Comparison of ENCODE assay signal across 9 cellular contexts in the genomic region with DNA sequence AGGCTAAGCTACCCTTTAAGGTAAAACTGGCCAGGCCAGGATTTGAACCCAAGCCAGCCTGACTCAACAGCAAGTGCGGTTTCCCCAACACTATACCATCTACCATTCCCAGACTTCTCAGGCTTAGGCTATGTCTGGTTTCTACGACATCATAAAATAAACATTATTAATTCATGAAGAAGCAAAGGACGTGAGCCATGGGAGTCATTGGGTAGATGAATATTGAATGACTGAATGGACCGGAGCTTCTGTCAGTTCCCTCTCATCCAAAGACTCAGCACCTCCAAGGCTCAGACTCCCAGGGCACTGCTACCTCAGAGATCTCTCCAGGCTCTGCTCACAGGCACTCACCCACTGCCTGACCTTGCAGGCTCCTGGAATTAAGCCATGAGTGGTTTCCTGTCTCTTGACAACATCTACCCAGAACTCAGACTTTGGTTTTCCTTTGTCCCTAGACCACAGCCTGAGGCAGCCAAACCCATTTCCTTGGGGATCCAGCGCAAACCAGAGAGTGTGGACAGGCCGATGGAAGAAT.
DNase-seq lines count a peak whose midpoint lies in the region; ATAC-seq, FAIRE-seq and TF ChIP-seq lines count a peak whose summit lies in the region.
"Had no signal": no experiment of that assay in that cellular context is flagged by ENCODE, and none has a peak within 500 bp of the region (broad histone marks: within the 10 kb centered on the region; RNA-seq: fewer than 3 reads in every experiment).

No MANE protein-coding gene starts in this region.

- TF ChIP-seq POLR2A in esophagus muscularis mucosa (IDR thresholded peaks at IDR 0.05; ENCODE audit: low read depth) (no peak), HepG2 (IDR thresholded peaks at IDR 0.05; ENCODE audit: insufficient read depth in 1 of 2, low read depth in 2 of 2, low read length in 2 of 2) (no peak)

- 75% methylated on average over 6 of the region's 6 CpGs for WGBS in esophagus muscularis mucosa
- 73 to 75% (median 74%) methylated on average over 6 of the region's 6 CpGs for WGBS in psoas muscle, 3 donors
- 61% methylated on average over 6 of the region's 6 CpGs for WGBS in HepG2 (ENCODE audit: low lambda C conversion rate)

- no peak overlapping the region for H3K9ac ChIP-seq in HepG2 (ENCODE audit: insufficient read depth, low read depth, low read length)

- no peaks in the 10 kb centered on the region for H3K36me3 Mint-ChIP-seq in CD4-positive, alpha-beta T cell (ENCODE audit: low read depth)
- H3K36me3 Mint-ChIP-seq: naive thymus-derived CD8-positive, alpha-beta T cell had no signal

- H3K36me3 ChIP-seq in esophagus muscularis mucosa, result no peaks in the 10 kb centered on the region
- H3K36me3 ChIP-seq in psoas muscle (ENCODE audit: insufficient read depth in 1 of 2, low read depth in 1 of 2), result no peaks in the 10 kb centered on the region
- no peaks in the 10 kb centered on the region for H3K36me3 ChIP-seq in HepG2 (replicated peaks in 1 of 2; ENCODE audit: control insufficient read depth in 1 of 2, insufficient read depth in 2 of 2, low read length in 2 of 2)

- intact Hi-C loops in esophagus muscularis mucosa (cut with DNase I), result loop anchor here (10.0 kb wide), 1 partner anchor 290 kb away; no protein-coding TSS in a partner anchor
- intact Hi-C loops in psoas muscle (cut with DNase I), result loop anchor here (5.0 kb wide), 4 partner anchors 248 to 493 kb away; no protein-coding TSS in a partner anchor
- intact Hi-C loops in HepG2 (cut with micrococcal nuclease; ENCODE audit: unreplicated experiment), result loop anchor here (10.0 kb wide), 1 partner anchor 300 kb away; no protein-coding TSS in a partner anchor
- intact Hi-C loops in CD4-positive, alpha-beta T cell (cut with DNase I, micrococcal nuclease), result no loop called here

- no peak overlapping the region for H3K27ac Mint-ChIP-seq in CD4-positive, alpha-beta T cell
- H3K27ac Mint-ChIP-seq: naive thymus-derived CD8-positive, alpha-beta T cell had no signal

- H3K4me1 Mint-ChIP-seq in CD4-positive, alpha-beta T cell (ENCODE audit: low read depth), result peaks cover 41% of the 10 kb centered on the region

- no peak for ATAC-seq in psoas muscle
- ATAC-seq in HepG2, result no peak
- ATAC-seq in CD4-positive, alpha-beta T cell (ENCODE audit: poor library complexity), result no peak
- ATAC-seq in HG02678 (IDR thresholded peaks at IDR 0.05; ENCODE audit: unreplicated experiment), result no peak

- no peaks in the 10 kb centered on the region for H4K20me1 ChIP-seq in HepG2 (ENCODE audit: insufficient read depth, low read length)

- H3K4me1 ChIP-seq in esophagus muscularis mucosa, result peaks cover 56 to 68% (median 64%) of the 10 kb centered on the region in 4 donors
- peaks cover 41% of the 10 kb centered on the region for H3K4me1 ChIP-seq in psoas muscle
- H3K4me1 ChIP-seq in HepG2 (ENCODE audit: insufficient read depth, low read length), result peaks cover 8% of the 10 kb centered on the region; the same call in 1 of the 2 replicates

- TF ChIP-seq CTCF in esophagus muscularis mucosa (IDR thresholded peaks at IDR 0.05), result no peak
- no peak for TF ChIP-seq CTCF in psoas muscle (IDR thresholded peaks at IDR 0.05)
- TF ChIP-seq CTCF in HepG2 (CRISPR knock-in tag; IDR thresholded peaks at IDR 0.05), result no peak
- no peak for TF ChIP-seq CTCF in CD4-positive, alpha-beta T cell (IDR thresholded peaks at IDR 0.05)

- peak; percentile 89 for DNase-seq in GM04503 (ENCODE audit: low read depth)
- peak; percentile 100 for DNase-seq in RPMI7951 (ENCODE audit: low read depth)
- no peak for DNase-seq in esophagus muscularis mucosa (ENCODE audit: extremely low spot score)
- DNase-seq in psoas muscle, result peak; percentile 31 to 52
- no peak for DNase-seq in HepG2 (ENCODE audit: low spot score)
- no peak for DNase-seq in CD4-positive, alpha-beta T cell
- DNase-seq: cortex of kidney; naive thymus-derived CD8-positive, alpha-beta T cell had no signal

- H3K4me3 Mint-ChIP-seq in CD4-positive, alpha-beta T cell, result no peak overlapping the region

- H3K27me3 Mint-ChIP-seq in CD4-positive, alpha-beta T cell, result peaks cover 58% of the 10 kb centered on the region

- no TSS peak for BruUV-seq in HepG2 (replicated peaks; lab: Mats Ljungman, UMichigan)

- H3K9me3 Mint-ChIP-seq in CD4-positive, alpha-beta T cell, result no peaks in the 10 kb centered on the region
- H3K9me3 Mint-ChIP-seq: naive thymus-derived CD8-positive, alpha-beta T cell had no signal

- H3K27ac ChIP-seq in esophagus muscularis mucosa (replicated peaks in 1 of 4) (peak overlapping the region in 3 of 4 donors; percentile 16 to 66 (median 40)), psoas muscle (peak overlapping the region; percentile 34), HepG2 (ENCODE audit: extremely low read length, insufficient read depth, low read length) (no peak overlapping the region)
- no peak overlapping the region for H3K27ac ChIP-seq in CD4-positive, alpha-beta T cell (ENCODE audit: low read depth, low read length)

- no peak overlapping the region for H3K4me2 ChIP-seq in HepG2 (ENCODE audit: low read depth, low read length)

- no peaks in the 10 kb centered on the region for H3K27me3 ChIP-seq in esophagus muscularis mucosa
- no peaks in the 10 kb centered on the region for H3K27me3 ChIP-seq in psoas muscle (ENCODE audit: insufficient read depth in 3 of 3, low read length in 2 of 3)
- H3K27me3 ChIP-seq in HepG2 (ENCODE audit: control insufficient read depth in 1 of 2, insufficient read depth in 2 of 2, low read length in 2 of 2), result peaks cover 4 to 24% of the 10 kb centered on the region in 2 experiments; a peak in 3 of 5 replicates
- H3K27me3 ChIP-seq in CD4-positive, alpha-beta T cell (ENCODE audit: control insufficient read depth, insufficient read depth, low read length), result peaks cover 5% of the 10 kb centered on the region

- no peak for FAIRE-seq in HepG2 (lab: Jason Lieb, UNC)

- no peak for TF ChIP-seq RAD21 in HepG2 (CRISPR knock-in tag; IDR thresholded peaks at IDR 0.05)

- H3K4me3 ChIP-seq in esophagus muscularis mucosa (no peak overlapping the region), psoas muscle (peak overlapping the region; percentile 43), HepG2 (replicated peaks in 1 of 3; ENCODE audit: insufficient read depth in 1 of 3, low read depth in 2 of 3, low read length in 3 of 3) (no peak overlapping the region)

- in situ Hi-C loops in HepG2 (cut with HindIII; ENCODE audit: extremely low pct_ligation_motif_present, low pct_unique_long_range_greater_than_20kb), result loop anchor here (5.0 kb wide), 1 partner anchor 163 kb away; a partner anchor contains a TSS

- CTCF ChIA-PET in HepG2 (lab: Yijun Ruan, JAX; ENCODE audit: low intra/inter-chr PET ratio, low total read pairs), result no interaction called here
- CTCF ChIA-PET in CD4-positive, alpha-beta T cell (lab: Charles Lee), result interaction anchor here (0.6 kb wide), 1 partner anchor 863 kb away, joined by 3 read pairs; no protein-coding TSS in a partner anchor

- H2AFZ ChIP-seq in HepG2 (ENCODE audit: low read length), result no peak overlapping the region

- no peaks in the 10 kb centered on the region for H3K9me3 ChIP-seq in esophagus muscularis mucosa
- H3K9me3 ChIP-seq in psoas muscle, result no peaks in the 10 kb centered on the region
- H3K9me3 ChIP-seq in HepG2 (ENCODE audit: low read length), result no peaks in the 10 kb centered on the region
- no peaks in the 10 kb centered on the region for H3K9me3 ChIP-seq in CD4-positive, alpha-beta T cell (ENCODE audit: control insufficient read depth, low read length)

- no peaks in the 10 kb centered on the region for H3K79me2 ChIP-seq in HepG2 (ENCODE audit: insufficient read depth, low read length)

- POLR2A ChIA-PET in HepG2 (lab: Yijun Ruan, JAX), result no interaction called here
- POLR2A ChIA-PET in CD4-positive, alpha-beta T cell (lab: Charles Lee), result no interaction called here

- TF ChIP-seq EP300 in esophagus muscularis mucosa (IDR thresholded peaks at IDR 0.05) (no peak), HepG2 (IDR thresholded peaks at IDR 0.05; ENCODE audit: low read depth in 2 of 2, low read length in 2 of 2) (no peak), HepG2 (CRISPR knock-in tag; IDR thresholded peaks at IDR 0.05; ENCODE audit: borderline replicate concordance) (no peak)

TF ChIP-seq in HepG2, 621 proteins besides CTCF, POLR2A, EP300 and RAD21:
- TF ChIP-seq SUZ12 (IDR thresholded peaks at IDR 0.05; ENCODE audit: low read depth, low read length) (no peak), NFYB (CRISPR knock-in tag; IDR thresholded peaks at IDR 0.05) (no peak), ZNF878 (CRISPR knock-in tag; IDR thresholded peaks at IDR 0.05) (no peak)

Comparison
In these comparisons a context has a peak if more than half of its experiments do, and no peak if none do; other contexts are left out.
1. DNase-seq: peak in GM04503 (single experiment), RPMI7951 (single experiment) and psoas muscle (2 of 2); none in esophagus muscularis mucosa (single experiment), HepG2 (single experiment) and CD4-positive, alpha-beta T cell (0 of 10).
2. H3K27ac ChIP-seq: peak in esophagus muscularis mucosa (3 of 4) and psoas muscle (single experiment); none in HepG2 (single experiment) and CD4-positive, alpha-beta T cell (single experiment).
3. intact Hi-C loops: an anchor here in esophagus muscularis mucosa (10.0 kb wide), psoas muscle (5.0 kb wide) and HepG2 (10.0 kb wide); none called in CD4-positive, alpha-beta T cell.